1 cellular context compared by ENCODE assay signal in the genomic region with DNA sequence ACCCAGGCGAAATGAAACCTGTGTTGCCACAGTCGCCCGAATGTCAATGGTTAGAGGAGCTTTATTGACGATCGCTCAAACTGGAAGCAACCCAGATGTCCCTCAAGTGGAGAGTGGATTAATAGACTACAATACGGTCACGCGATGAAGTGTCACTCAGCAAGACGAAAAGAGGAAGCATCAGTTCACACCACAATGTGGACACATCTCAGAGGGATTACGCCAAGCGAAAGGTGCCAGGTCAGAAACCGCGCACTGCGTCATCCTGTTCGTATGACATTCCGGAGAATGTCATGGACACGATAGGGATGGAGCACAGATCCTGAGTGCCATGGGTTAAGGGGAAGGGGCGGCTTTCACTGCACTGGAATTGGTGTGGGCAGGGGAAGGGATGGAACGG.
TF ChIP-seq lines count a peak whose summit lies in the region.

No MANE protein-coding gene starts in this region.

TF ChIP-seq in HepG2, 621 proteins besides CTCF, POLR2A, EP300 and RAD21:
- TF ChIP-seq, protein P1, sequence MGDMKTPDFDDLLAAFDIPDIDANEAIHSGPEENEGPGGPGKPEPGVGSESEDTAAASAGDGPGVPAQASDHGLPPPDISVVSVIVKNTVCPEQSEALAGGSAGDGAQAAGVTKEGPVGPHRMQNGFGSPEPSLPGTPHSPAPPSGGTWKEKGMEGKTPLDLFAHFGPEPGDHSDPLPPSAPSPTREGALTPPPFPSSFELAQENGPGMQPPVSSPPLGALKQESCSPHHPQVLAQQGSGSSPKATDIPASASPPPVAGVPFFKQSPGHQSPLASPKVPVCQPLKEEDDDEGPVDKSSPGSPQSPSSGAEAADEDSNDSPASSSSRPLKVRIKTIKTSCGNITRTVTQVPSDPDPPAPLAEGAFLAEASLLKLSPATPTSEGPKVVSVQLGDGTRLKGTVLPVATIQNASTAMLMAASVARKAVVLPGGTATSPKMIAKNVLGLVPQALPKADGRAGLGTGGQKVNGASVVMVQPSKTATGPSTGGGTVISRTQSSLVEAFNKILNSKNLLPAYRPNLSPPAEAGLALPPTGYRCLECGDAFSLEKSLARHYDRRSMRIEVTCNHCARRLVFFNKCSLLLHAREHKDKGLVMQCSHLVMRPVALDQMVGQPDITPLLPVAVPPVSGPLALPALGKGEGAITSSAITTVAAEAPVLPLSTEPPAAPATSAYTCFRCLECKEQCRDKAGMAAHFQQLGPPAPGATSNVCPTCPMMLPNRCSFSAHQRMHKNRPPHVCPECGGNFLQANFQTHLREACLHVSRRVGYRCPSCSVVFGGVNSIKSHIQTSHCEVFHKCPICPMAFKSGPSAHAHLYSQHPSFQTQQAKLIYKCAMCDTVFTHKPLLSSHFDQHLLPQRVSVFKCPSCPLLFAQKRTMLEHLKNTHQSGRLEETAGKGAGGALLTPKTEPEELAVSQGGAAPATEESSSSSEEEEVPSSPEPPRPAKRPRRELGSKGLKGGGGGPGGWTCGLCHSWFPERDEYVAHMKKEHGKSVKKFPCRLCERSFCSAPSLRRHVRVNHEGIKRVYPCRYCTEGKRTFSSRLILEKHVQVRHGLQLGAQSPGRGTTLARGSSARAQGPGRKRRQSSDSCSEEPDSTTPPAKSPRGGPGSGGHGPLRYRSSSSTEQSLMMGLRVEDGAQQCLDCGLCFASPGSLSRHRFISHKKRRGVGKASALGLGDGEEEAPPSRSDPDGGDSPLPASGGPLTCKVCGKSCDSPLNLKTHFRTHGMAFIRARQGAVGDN (CRISPR knock-in tag; IDR thresholded peaks at IDR 0.05), result no peak
- no peak for TF ChIP-seq SRSF4 (IDR thresholded peaks at IDR 0.05; ENCODE audit: low read depth, low read length, poor library complexity, severe bottlenecking)
- no peak for TF ChIP-seq AKAP8 (CRISPR knock-in tag; IDR thresholded peaks at IDR 0.05)
- no peak for TF ChIP-seq RXRA (CRISPR knock-in tag; IDR thresholded peaks at IDR 0.05)
- TF ChIP-seq ZNF564 (CRISPR knock-in tag; IDR thresholded peaks at IDR 0.05), result no peak
- TF ChIP-seq, protein P2, sequence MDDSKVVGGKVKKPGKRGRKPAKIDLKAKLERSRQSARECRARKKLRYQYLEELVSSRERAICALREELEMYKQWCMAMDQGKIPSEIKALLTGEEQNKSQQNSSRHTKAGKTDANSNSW (CRISPR knock-in tag; IDR thresholded peaks at IDR 0.05; ENCODE audit: borderline replicate concordance), result no peak
- no peak for TF ChIP-seq SALL1 (CRISPR knock-in tag; IDR thresholded peaks at IDR 0.05)
- TF ChIP-seq, protein P3, sequence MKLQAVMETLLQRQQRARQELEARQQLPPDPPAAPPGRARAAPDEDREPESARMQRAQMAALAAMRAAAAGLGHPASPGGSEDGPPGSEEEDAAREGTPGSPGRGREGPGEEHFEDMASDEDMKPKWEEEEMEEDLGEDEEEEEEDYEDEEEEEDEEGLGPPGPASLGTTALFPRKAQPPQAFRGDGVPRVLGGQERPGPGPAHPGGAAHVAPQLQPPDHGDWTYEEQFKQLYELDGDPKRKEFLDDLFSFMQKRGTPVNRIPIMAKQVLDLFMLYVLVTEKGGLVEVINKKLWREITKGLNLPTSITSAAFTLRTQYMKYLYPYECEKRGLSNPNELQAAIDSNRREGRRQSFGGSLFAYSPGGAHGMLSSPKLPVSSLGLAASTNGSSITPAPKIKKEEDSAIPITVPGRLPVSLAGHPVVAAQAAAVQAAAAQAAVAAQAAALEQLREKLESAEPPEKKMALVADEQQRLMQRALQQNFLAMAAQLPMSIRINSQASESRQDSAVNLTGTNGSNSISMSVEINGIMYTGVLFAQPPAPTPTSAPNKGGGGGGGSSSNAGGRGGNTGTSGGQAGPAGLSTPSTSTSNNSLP (IDR thresholded peaks at IDR 0.05; ENCODE audit: low read depth, low read length), result no peak
- TF ChIP-seq JUND (CRISPR knock-in tag; IDR thresholded peaks at IDR 0.05), result no peak
- TF ChIP-seq, protein P4, sequence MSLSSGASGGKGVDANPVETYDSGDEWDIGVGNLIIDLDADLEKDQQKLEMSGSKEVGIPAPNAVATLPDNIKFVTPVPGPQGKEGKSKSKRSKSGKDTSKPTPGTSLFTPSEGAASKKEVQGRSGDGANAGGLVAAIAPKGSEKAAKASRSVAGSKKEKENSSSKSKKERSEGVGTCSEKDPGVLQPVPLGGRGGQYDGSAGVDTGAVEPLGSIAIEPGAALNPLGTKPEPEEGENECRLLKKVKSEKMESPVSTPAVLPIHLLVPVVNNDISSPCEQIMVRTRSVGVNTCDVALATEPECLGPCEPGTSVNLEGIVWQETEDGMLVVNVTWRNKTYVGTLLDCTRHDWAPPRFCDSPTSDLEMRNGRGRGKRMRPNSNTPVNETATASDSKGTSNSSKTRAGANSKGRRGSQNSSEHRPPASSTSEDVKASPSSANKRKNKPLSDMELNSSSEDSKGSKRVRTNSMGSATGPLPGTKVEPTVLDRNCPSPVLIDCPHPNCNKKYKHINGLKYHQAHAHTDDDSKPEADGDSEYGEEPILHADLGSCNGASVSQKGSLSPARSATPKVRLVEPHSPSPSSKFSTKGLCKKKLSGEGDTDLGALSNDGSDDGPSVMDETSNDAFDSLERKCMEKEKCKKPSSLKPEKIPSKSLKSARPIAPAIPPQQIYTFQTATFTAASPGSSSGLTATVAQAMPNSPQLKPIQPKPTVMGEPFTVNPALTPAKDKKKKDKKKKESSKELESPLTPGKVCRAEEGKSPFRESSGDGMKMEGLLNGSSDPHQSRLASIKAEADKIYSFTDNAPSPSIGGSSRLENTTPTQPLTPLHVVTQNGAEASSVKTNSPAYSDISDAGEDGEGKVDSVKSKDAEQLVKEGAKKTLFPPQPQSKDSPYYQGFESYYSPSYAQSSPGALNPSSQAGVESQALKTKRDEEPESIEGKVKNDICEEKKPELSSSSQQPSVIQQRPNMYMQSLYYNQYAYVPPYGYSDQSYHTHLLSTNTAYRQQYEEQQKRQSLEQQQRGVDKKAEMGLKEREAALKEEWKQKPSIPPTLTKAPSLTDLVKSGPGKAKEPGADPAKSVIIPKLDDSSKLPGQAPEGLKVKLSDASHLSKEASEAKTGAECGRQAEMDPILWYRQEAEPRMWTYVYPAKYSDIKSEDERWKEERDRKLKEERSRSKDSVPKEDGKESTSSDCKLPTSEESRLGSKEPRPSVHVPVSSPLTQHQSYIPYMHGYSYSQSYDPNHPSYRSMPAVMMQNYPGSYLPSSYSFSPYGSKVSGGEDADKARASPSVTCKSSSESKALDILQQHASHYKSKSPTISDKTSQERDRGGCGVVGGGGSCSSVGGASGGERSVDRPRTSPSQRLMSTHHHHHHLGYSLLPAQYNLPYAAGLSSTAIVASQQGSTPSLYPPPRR (CRISPR knock-in tag; IDR thresholded peaks at IDR 0.05; ENCODE audit: borderline replicate concordance), result no peak
- no peak for TF ChIP-seq ZNF713 (CRISPR knock-in tag; IDR thresholded peaks at IDR 0.05)
- no peak for TF ChIP-seq TMF1 (CRISPR knock-in tag; IDR thresholded peaks at IDR 0.05; ENCODE audit: low read depth)
- TF ChIP-seq PRMT3 (CRISPR knock-in tag; IDR thresholded peaks at IDR 0.05; ENCODE audit: borderline replicate concordance, low read depth), result no peak
- TF ChIP-seq ZNF891 (CRISPR knock-in tag; IDR thresholded peaks at IDR 0.05), result no peak
- TF ChIP-seq ZFP37 (CRISPR knock-in tag; IDR thresholded peaks at IDR 0.05; ENCODE audit: borderline replicate concordance), result no peak
- no peak for TF ChIP-seq KAT2B (IDR thresholded peaks at IDR 0.05; ENCODE audit: borderline replicate concordance, low read depth, low read length)
- TF ChIP-seq TP53 (CRISPR knock-in tag; conservative IDR thresholded peaks at IDR 0.05), result no peak
- TF ChIP-seq, protein P5, sequence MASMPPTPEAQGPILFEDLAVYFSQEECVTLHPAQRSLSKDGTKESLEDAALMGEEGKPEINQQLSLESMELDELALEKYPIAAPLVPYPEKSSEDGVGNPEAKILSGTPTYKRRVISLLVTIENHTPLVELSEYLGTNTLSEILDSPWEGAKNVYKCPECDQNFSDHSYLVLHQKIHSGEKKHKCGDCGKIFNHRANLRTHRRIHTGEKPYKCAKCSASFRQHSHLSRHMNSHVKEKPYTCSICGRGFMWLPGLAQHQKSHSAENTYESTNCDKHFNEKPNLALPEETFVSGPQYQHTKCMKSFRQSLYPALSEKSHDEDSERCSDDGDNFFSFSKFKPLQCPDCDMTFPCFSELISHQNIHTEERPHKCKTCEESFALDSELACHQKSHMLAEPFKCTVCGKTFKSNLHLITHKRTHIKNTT (CRISPR knock-in tag; IDR thresholded peaks at IDR 0.05), result no peak
TF ChIP-seq in HepG2: peak in this region for 0.
